21 cellular contexts compared by ENCODE assay signal in genomic region chr13:104577029-104577820, GRCh38.
A peak's percentile ranks its signal among the peaks of the same experiment; 100 is the strongest.
DNase-seq lines count a peak whose midpoint lies in the region; ATAC-seq, FAIRE-seq and TF ChIP-seq lines count a peak whose summit lies in the region.
"Had no signal": no experiment of that assay in that cellular context is flagged by ENCODE, and none has a peak within 500 bp of the region (broad histone marks: within the 10 kb centered on the region; RNA-seq: fewer than 3 reads in every experiment).

No MANE protein-coding gene starts in this region.

- no peaks in the 10 kb centered on the region for H4K20me1 ChIP-seq in astrocyte (ENCODE audit: insufficient read depth, low read length)

- H2AFZ ChIP-seq in astrocyte (ENCODE audit: low read depth, low read length): no peak overlapping the region

- peaks cover 0 to 4% (median 0%) of the 10 kb centered on the region in 11 donors for H3K9me3 ChIP-seq in heart right ventricle
- no peaks in the 10 kb centered on the region for H3K9me3 ChIP-seq in astrocyte (ENCODE audit: insufficient read depth, low read depth, low read length)
- no peaks in the 10 kb centered on the region for H3K9me3 ChIP-seq in sigmoid colon
- H3K9me3 ChIP-seq: BE2C, SJCRH30 had no signal

- H3K9me3 Mint-ChIP-seq in astrocyte (ENCODE audit: unreplicated experiment): no peaks in the 10 kb centered on the region

- H3K4me3 ChIP-seq in heart right ventricle (no peak overlapping the region), astrocyte (ENCODE audit: insufficient read depth, low read depth, low read length) (no peak overlapping the region), sigmoid colon (no peak overlapping the region)
- H3K4me3 ChIP-seq: SJCRH30 had no signal

- no peaks in the 10 kb centered on the region for H3K36me3 Mint-ChIP-seq in astrocyte (ENCODE audit: low read depth, unreplicated experiment)
- H3K36me3 Mint-ChIP-seq: CD4-positive, CD25-positive, alpha-beta regulatory T cell had no signal

- FAIRE-seq in astrocyte (lab: Jason Lieb, UNC): no peak
- FAIRE-seq: G401.6, GM19239 had no signal

- no peak for DNase-seq in left cardiac atrium
- DNase-seq in heart right ventricle: no peak
- peak; percentile 71 for DNase-seq in astrocyte (ENCODE audit: low read depth)
- peak; percentile 44 for DNase-seq in iris pigment epithelial cell (ENCODE audit: low read depth)
- no peak for DNase-seq in sigmoid colon
- DNase-seq in sciatic nerve (ENCODE audit: low spot score): no peak
- DNase-seq in GM03348 (ENCODE audit: low spot score): no peak
- DNase-seq: BE2C; CD4-positive, CD25-positive, alpha-beta regulatory T cell; COR-L47; GOT3; KG1; NCI-H1417 treated with DMSO at 0.1 percent for 48 hours; NCI-H187 treated with DMSO at 0.1 percent for 48 hours; NCI-H345; NCI-H526; SJCRH30 had no signal

- ATAC-seq in left cardiac atrium (peak; percentile 50 to 95), heart right ventricle (no peak), sciatic nerve (no peak)
- ATAC-seq: HCT116, Panc1 had no signal

- WGBS in heart right ventricle, 2 donors: 57 to 64% methylated on average over 4 of the region's 4 CpGs
- WGBS in sigmoid colon, 2 donors: 83 to 88% methylated on average over 4 of the region's 4 CpGs

- TF ChIP-seq EP300 in sigmoid colon (IDR thresholded peaks at IDR 0.05): no peak

- no peaks in the 10 kb centered on the region for H3K79me2 ChIP-seq in astrocyte (ENCODE audit: insufficient read depth, low read length)

- no peak for TF ChIP-seq POLR2A in sigmoid colon (IDR thresholded peaks at IDR 0.05)

- H3K27ac ChIP-seq in heart right ventricle (no peak overlapping the region), astrocyte (ENCODE audit: low read depth, low read length) (no peak overlapping the region), sigmoid colon (no peak overlapping the region)
- H3K27ac ChIP-seq: SJCRH30 had no signal

- no peak overlapping the region for H3K4me3 Mint-ChIP-seq in astrocyte (ENCODE audit: unreplicated experiment)
- H3K4me3 Mint-ChIP-seq: CD4-positive, CD25-positive, alpha-beta regulatory T cell had no signal

- H3K9ac ChIP-seq in astrocyte (ENCODE audit: low read length): no peak overlapping the region

- no peaks in the 10 kb centered on the region for H3K27me3 Mint-ChIP-seq in astrocyte (ENCODE audit: low read depth, unreplicated experiment)
- H3K27me3 Mint-ChIP-seq: CD4-positive, CD25-positive, alpha-beta regulatory T cell had no signal

- H3K4me1 ChIP-seq in heart right ventricle (peaks cover 0 to 1% (median 0%) of the 10 kb centered on the region in 9 donors), astrocyte (ENCODE audit: insufficient read depth, low read length) (no peaks in the 10 kb centered on the region), sigmoid colon (peaks cover 0 to 10% (median 3%) of the 10 kb centered on the region in 4 donors)
- H3K4me1 ChIP-seq: BE2C, SJCRH30 had no signal

- no peak overlapping the region for H3K27ac Mint-ChIP-seq in astrocyte (ENCODE audit: unreplicated experiment)

- H3K27me3 ChIP-seq in heart right ventricle (peaks cover 0 to 4% (median 0%) of the 10 kb centered on the region in 7 donors), astrocyte (ENCODE audit: insufficient read depth, low read length) (no peaks in the 10 kb centered on the region), sigmoid colon (no peaks in the 10 kb centered on the region)
- H3K27me3 ChIP-seq: BE2C, SJCRH30 had no signal

- no peak for TF ChIP-seq CTCF in heart right ventricle (IDR thresholded peaks at IDR 0.05)
- no peak for TF ChIP-seq CTCF in astrocyte (IDR thresholded peaks at IDR 0.05; ENCODE audit: insufficient read depth, low read depth, low read length)
- no peak for TF ChIP-seq CTCF in sigmoid colon (IDR thresholded peaks at IDR 0.05)

- peaks cover 9% of the 10 kb centered on the region for H3K4me1 Mint-ChIP-seq in astrocyte (ENCODE audit: low read depth, unreplicated experiment)
- H3K4me1 Mint-ChIP-seq: CD4-positive, CD25-positive, alpha-beta regulatory T cell had no signal

- H3K4me2 ChIP-seq in astrocyte (ENCODE audit: low read length): no peak overlapping the region

- H3K36me3 ChIP-seq in heart right ventricle (no peaks in the 10 kb centered on the region), astrocyte (ENCODE audit: insufficient read depth, low read length) (no peaks in the 10 kb centered on the region), sigmoid colon (no peaks in the 10 kb centered on the region)
- H3K36me3 ChIP-seq: BE2C, SJCRH30 had no signal

- intact Hi-C loops in left cardiac atrium (cut with DNase I): loop anchor here in 1 of 2 donors (10.0 kb wide), 1 partner anchor 1958 kb away; the partner anchor contains the start of gene EFNB2
- intact Hi-C loops in heart right ventricle (cut with DNase I): loop anchor here in 3 of 10 donors (5.0 to 10.0 kb wide), 3 partner anchors 1672 to 1960 kb away; partner anchors contain the start of gene EFNB2 (in 3 of the 3)
- intact Hi-C loops in sigmoid colon (cut with DNase I): no loop called here
- intact Hi-C loops in sciatic nerve (cut with DNase I): no loop called here

Comparison
In these comparisons a context has a peak if more than half of its experiments do, and no peak if none do; other contexts are left out.
1. ATAC-seq: peak in left cardiac atrium (2 of 2); none in heart right ventricle (0 of 8) and sciatic nerve (single experiment).
2. DNase-seq: peak in astrocyte (single experiment) and iris pigment epithelial cell (single experiment); none in left cardiac atrium (single experiment), heart right ventricle (0 of 2), sigmoid colon (single experiment), sciatic nerve (single experiment) and GM03348 (single experiment).